31 cellular contexts compared by ENCODE assay signal in the genomic region with DNA sequence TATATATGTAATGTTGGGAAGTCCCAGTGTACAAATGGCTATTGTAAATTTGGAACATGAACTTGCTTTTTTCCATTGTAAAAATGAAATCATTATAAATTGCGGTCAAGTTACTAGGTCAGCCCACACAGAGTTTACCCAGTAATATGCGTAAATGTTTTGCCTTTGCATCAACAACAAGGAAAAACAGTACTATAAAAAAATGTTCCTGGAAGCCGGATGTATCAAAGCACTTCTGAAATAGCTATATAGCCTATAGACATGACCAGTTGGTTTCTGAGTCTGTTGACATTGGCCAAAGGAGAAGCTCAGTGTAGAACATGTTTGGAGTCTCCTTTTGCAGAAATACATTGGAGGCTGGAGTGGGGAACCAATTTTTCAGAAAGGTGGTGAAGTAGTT. TPM values are rescaled to one million over a fixed set of nuclear protein-coding genes. Genes with fewer than 3 reads are reported as not detected.
DNase-seq lines count a peak whose midpoint lies in the region; ATAC-seq and TF ChIP-seq lines count a peak whose summit lies in the region.
"Had no signal": no experiment of that assay in that cellular context is flagged by ENCODE, and none has a peak within 500 bp of the region (broad histone marks: within the 10 kb centered on the region; RNA-seq: fewer than 3 reads in every experiment).

No MANE protein-coding gene starts in this region.

- H3K27ac ChIP-seq in esophagus muscularis mucosa (replicated peaks in 1 of 4) = no peak overlapping the region
- H3K27ac ChIP-seq: hepatocyte, stomach, tibial artery, WERI-Rb-1 had no signal

- no peak for TF ChIP-seq EP300 in esophagus muscularis mucosa (IDR thresholded peaks at IDR 0.05)

- intact Hi-C loops in activated naive CD4-positive, alpha-beta T cell treated with anti-CD3 and anti-CD28 coated beads for 36 hours (cut with micrococcal nuclease) = no loop called here
- intact Hi-C loops in esophagus muscularis mucosa (cut with DNase I) = no loop called here

- WGBS in esophagus muscularis mucosa = 69% methylated on average over 3 of the region's 3 CpGs

- peaks cover 31% of the 10 kb centered on the region for H3K36me3 ChIP-seq in skeletal muscle satellite cell (ENCODE audit: insufficient read depth, low read length)
- peaks cover 14 to 35% (median 30%) of the 10 kb centered on the region in 4 donors for H3K36me3 ChIP-seq in esophagus muscularis mucosa

- peaks cover 52% of the 10 kb centered on the region for H3K4me1 Mint-ChIP-seq in activated naive CD4-positive, alpha-beta T cell treated with anti-CD3 and anti-CD28 coated beads for 36 hours (ENCODE audit: low read depth)
- peaks cover 40% of the 10 kb centered on the region for H3K4me1 Mint-ChIP-seq in WTC11

- H3K4me3 ChIP-seq in skeletal muscle satellite cell (ENCODE audit: low read length) (no peak overlapping the region), esophagus muscularis mucosa (no peak overlapping the region)
- H3K4me3 ChIP-seq: gastrocnemius medialis, hepatocyte, stomach, tibial artery had no signal

- POLR2A ChIA-PET in WTC11 (lab: Charles Lee) = no interaction called here

- peaks cover 32% of the 10 kb centered on the region for H3K36me3 Mint-ChIP-seq in activated naive CD4-positive, alpha-beta T cell treated with anti-CD3 and anti-CD28 coated beads for 36 hours (ENCODE audit: low read depth)
- H3K36me3 Mint-ChIP-seq in activated naive CD4-positive, alpha-beta T cell treated with anti-CD3 and anti-CD28 coated beads, Interleukin-2, amount 50 U/mL, for 72 hours = peaks cover 21 to 47% of the 10 kb centered on the region in 2 donors
- H3K36me3 Mint-ChIP-seq in WTC11 = peaks cover 33% of the 10 kb centered on the region

- H3K4me3 Mint-ChIP-seq in activated naive CD4-positive, alpha-beta T cell treated with anti-CD3 and anti-CD28 coated beads for 36 hours = no peak overlapping the region
- H3K4me3 Mint-ChIP-seq in WTC11 = no peak overlapping the region
- H3K4me3 Mint-ChIP-seq: H9 had no signal

- H3K9ac ChIP-seq in skeletal muscle satellite cell (ENCODE audit: low read depth, low read length) = no peak overlapping the region

- no peak for ATAC-seq in activated naive CD4-positive, alpha-beta T cell treated with anti-CD3 and anti-CD28 coated beads, Interleukin-2, amount 50 U/mL, for 72 hours
- ATAC-seq in WTC11 = no peak
- ATAC-seq: gastrocnemius medialis, Panc1 had no signal

- no peak for TF ChIP-seq POLR2A in esophagus muscularis mucosa (IDR thresholded peaks at IDR 0.05; ENCODE audit: low read depth)

- no peaks in the 10 kb centered on the region for H3K9me3 ChIP-seq in skeletal muscle satellite cell (replicated peaks; ENCODE audit: low read length)
- no peaks in the 10 kb centered on the region for H3K9me3 ChIP-seq in esophagus muscularis mucosa
- H3K9me3 ChIP-seq: BE2C, gastrocnemius medialis, stomach, tibial artery had no signal

- peaks cover 51% of the 10 kb centered on the region for H3K4me1 ChIP-seq in skeletal muscle satellite cell (ENCODE audit: control insufficient read depth, insufficient read depth, low read length)
- peaks cover 55 to 78% (median 72%) of the 10 kb centered on the region in 4 donors for H3K4me1 ChIP-seq in esophagus muscularis mucosa
- H3K4me1 ChIP-seq: BE2C had no signal

- H3K27me3 Mint-ChIP-seq in activated naive CD4-positive, alpha-beta T cell treated with anti-CD3 and anti-CD28 coated beads for 36 hours (ENCODE audit: low read depth) = no peaks in the 10 kb centered on the region
- no peaks in the 10 kb centered on the region for H3K27me3 Mint-ChIP-seq in WTC11 (ENCODE audit: low read depth)

- H3K27me3 ChIP-seq in skeletal muscle satellite cell (ENCODE audit: control insufficient read depth, insufficient read depth, low read length) (no peaks in the 10 kb centered on the region), esophagus muscularis mucosa (no peaks in the 10 kb centered on the region)
- H3K27me3 ChIP-seq: BE2C, gastrocnemius medialis, hepatocyte, stomach, tibial artery had no signal

- H3K9me3 Mint-ChIP-seq in activated naive CD4-positive, alpha-beta T cell treated with anti-CD3 and anti-CD28 coated beads for 36 hours = no peaks in the 10 kb centered on the region
- no peaks in the 10 kb centered on the region for H3K9me3 Mint-ChIP-seq in activated naive CD4-positive, alpha-beta T cell treated with anti-CD3 and anti-CD28 coated beads, Interleukin-2, amount 50 U/mL, for 72 hours
- no peaks in the 10 kb centered on the region for H3K9me3 Mint-ChIP-seq in WTC11
- H3K9me3 Mint-ChIP-seq: H9 had no signal

- peak overlapping the region; percentile 4 for H3K27ac Mint-ChIP-seq in activated naive CD4-positive, alpha-beta T cell treated with anti-CD3 and anti-CD28 coated beads for 36 hours
- H3K27ac Mint-ChIP-seq in activated naive CD4-positive, alpha-beta T cell treated with anti-CD3 and anti-CD28 coated beads, Interleukin-2, amount 50 U/mL, for 72 hours = peak overlapping the region in 1 of 2 donors; percentile 52
- H3K27ac Mint-ChIP-seq in WTC11 = peak overlapping the region; percentile 62; the same call in 1 of the 2 replicates

- no peak for DNase-seq in activated naive CD4-positive, alpha-beta T cell treated with anti-CD3 and anti-CD28 coated beads for 36 hours
- DNase-seq in activated naive CD4-positive, alpha-beta T cell treated with anti-CD3 and anti-CD28 coated beads, Interleukin-2, amount 50 U/mL, for 72 hours (ENCODE audit: low spot score in 2 of 2) = no peak
- DNase-seq in WTC11 (ENCODE audit: low spot score) (no peak), fibroblast of peridontal ligament (ENCODE audit: extremely low read depth) (peak; percentile 46), Kasumi-1 (lab: John Stamatoyannopoulos, UW) (no peak), esophagus muscularis mucosa (ENCODE audit: extremely low spot score) (no peak), D341Med (ENCODE audit: low spot score) (no peak)
- DNase-seq: ACHN; activated CD8-positive, alpha-beta memory T cell treated with anti-CD3 and anti-CD28 coated beads, Interleukin-2, amount 50 U/mL, for 48 hours; activated effector memory CD4-positive, alpha-beta T cell treated with anti-CD3 and anti-CD28 coated beads, Interleukin-2, amount 50 U/mL, for 16 hours; BE2C; COR-L47; DMS79; effector CD4-positive, alpha-beta T cell; erythroblast; gastrocnemius medialis; GDM1; H9; left ventricle myocardium superior; NCI-H1105; NCI-H1930; NCI-H526; occipital lobe; SIG-M5; stomach; T-helper 9 cell; tibial artery; WERI-Rb-1 had no signal

- peak overlapping the region; percentile 50 for H3K4me2 ChIP-seq in skeletal muscle satellite cell (ENCODE audit: low read length)

- CTCF ChIA-PET in activated naive CD4-positive, alpha-beta T cell treated with anti-CD3 and anti-CD28 coated beads for 36 hours (lab: Charles Lee) = interaction anchor here (0.6 kb wide), 1 partner anchor 497 kb away, joined by 3 read pairs; no protein-coding TSS in a partner anchor
- CTCF ChIA-PET in WTC11 (lab: Charles Lee) = no interaction called here

- TF ChIP-seq CTCF in WTC11 (IDR thresholded peaks at IDR 0.05) (no peak), esophagus muscularis mucosa (IDR thresholded peaks at IDR 0.05) (no peak)

TF ChIP-seq in WTC11, 78 proteins besides CTCF, POLR2A, EP300 and RAD21 (continues in another document):
- TF ChIP-seq CREM (CRISPR knock-in tag; IDR thresholded peaks at IDR 0.05) (no peak), FOXJ3 (CRISPR knock-in tag; IDR thresholded peaks at IDR 0.05; ENCODE audit: borderline replicate concordance) (no peak), PRRX2 (CRISPR knock-in tag; IDR thresholded peaks at IDR 0.05) (no peak), ZNF232 (CRISPR knock-in tag; IDR thresholded peaks at IDR 0.05) (no peak), ZNF396 (CRISPR knock-in tag; IDR thresholded peaks at IDR 0.05; ENCODE audit: borderline replicate concordance) (no peak), USF2 (CRISPR knock-in tag; IDR thresholded peaks at IDR 0.05) (no peak), ZBTB21 (CRISPR knock-in tag; IDR thresholded peaks at IDR 0.05; ENCODE audit: borderline replicate concordance) (no peak), HMGXB4 (CRISPR knock-in tag; IDR thresholded peaks at IDR 0.05) (no peak), GTF2I (CRISPR knock-in tag; conservative IDR thresholded peaks at IDR 0.05) (no peak), E2F1 (CRISPR knock-in tag; IDR thresholded peaks at IDR 0.05) (no peak)

RNA-seq across cellular contexts. Expression of gene CTNNB1, which starts 23.2 kb away (rescaled TPM):
- 100 to 1,000 TPM; 106 to 115 TPM for total RNA-seq in activated naive CD4-positive, alpha-beta T cell treated with anti-CD3 and anti-CD28 coated beads for 36 hours
- total RNA-seq in activated naive CD4-positive, alpha-beta T cell treated with anti-CD3 and anti-CD28 coated beads, Interleukin-2, amount 50 U/mL, for 72 hours = 100 to 1,000 TPM; 125 to 138 TPM
- 387 to 436 TPM (median 432 TPM) in 3 replicates for total RNA-seq in WTC11 (2021)
- total RNA-seq in skeletal muscle satellite cell (2012; rRNA removed) = 552 and 606 TPM in 2 replicates
- total RNA-seq in esophagus muscularis mucosa = 100 to 1,000 TPM; 340 to 406 (median 367) TPM
